In genomic region chr4:41448935-41449334, GRCh38 we compare ENCODE assay signal across 15 cellular contexts.
A peak's percentile ranks its signal among the peaks of the same experiment; 100 is the strongest.
DNase-seq lines count a peak whose midpoint lies in the region; ATAC-seq and TF ChIP-seq lines count a peak whose summit lies in the region.
"Had no signal": no experiment of that assay in that cellular context is flagged by ENCODE, and none has a peak within 500 bp of the region (broad histone marks: within the 10 kb centered on the region; RNA-seq: fewer than 3 reads in every experiment).

No MANE protein-coding gene starts in this region.

- H3K36me3 ChIP-seq in GM23248 (ENCODE audit: low read depth) (no peaks in the 10 kb centered on the region), RWPE2 (ENCODE audit: low read depth) (peaks cover 3% of the 10 kb centered on the region; the same call in 1 of the 2 replicates), hepatocyte (replicated peaks; ENCODE audit: insufficient read depth, low read depth) (no peaks in the 10 kb centered on the region)
- H3K36me3 ChIP-seq: stomach had no signal

- H2AFZ ChIP-seq in GM23248: no peak overlapping the region
- no peak overlapping the region for H2AFZ ChIP-seq in hepatocyte

- no peaks in the 10 kb centered on the region for H4K20me1 ChIP-seq in GM23248 (ENCODE audit: insufficient read depth)
- no peaks in the 10 kb centered on the region for H4K20me1 ChIP-seq in hepatocyte (ENCODE audit: insufficient read depth, poor library complexity, severe bottlenecking)

- H3K27me3 Mint-ChIP-seq in stimulated activated memory B cell treated with anti-CD40 and anti-IgM and Interleukin-4, amounts not matched to agents 10 μg/mL and 1 μg/mL and 100 μg/mL, for 72 hours: no peaks in the 10 kb centered on the region
- H3K27me3 Mint-ChIP-seq: CD4-positive, alpha-beta memory T cell had no signal

- H3K79me2 ChIP-seq in GM23248 (ENCODE audit: insufficient read depth) (no peaks in the 10 kb centered on the region), hepatocyte (no peaks in the 10 kb centered on the region)

- H3K27me3 ChIP-seq in GM23248 (replicated peaks; ENCODE audit: insufficient read depth) (no peaks in the 10 kb centered on the region), RWPE2 (ENCODE audit: insufficient read depth, poor library complexity, severe bottlenecking) (no peaks in the 10 kb centered on the region), hepatocyte (no peaks in the 10 kb centered on the region)
- H3K27me3 ChIP-seq: stomach had no signal

- H3K9me2 ChIP-seq in GM23248 (ENCODE audit: insufficient read depth) (no peaks in the 10 kb centered on the region), hepatocyte (replicated peaks; ENCODE audit: insufficient read depth) (no peaks in the 10 kb centered on the region)

- H3K4me3 Mint-ChIP-seq in stimulated activated memory B cell treated with anti-CD40 and anti-IgM and Interleukin-4, amounts not matched to agents 10 μg/mL and 1 μg/mL and 100 μg/mL, for 72 hours: no peak overlapping the region
- H3K4me3 Mint-ChIP-seq: CD4-positive, alpha-beta memory T cell; nephron had no signal

- H3K4me1 Mint-ChIP-seq in stimulated activated memory B cell treated with anti-CD40 and anti-IgM and Interleukin-4, amounts not matched to agents 10 μg/mL and 1 μg/mL and 100 μg/mL, for 72 hours: no peaks in the 10 kb centered on the region
- H3K4me1 Mint-ChIP-seq: CD4-positive, alpha-beta memory T cell had no signal

- no peaks in the 10 kb centered on the region for H3F3A ChIP-seq in GM23248 (ENCODE audit: insufficient read depth)

- H3K27ac ChIP-seq in GM23248 (no peak overlapping the region), RWPE2 (ENCODE audit: poor library complexity, severe bottlenecking) (no peak overlapping the region), hepatocyte (no peak overlapping the region)
- H3K27ac ChIP-seq: stomach had no signal

- H3K4me3 ChIP-seq in GM23248 (no peak overlapping the region), RWPE2 (ENCODE audit: severe bottlenecking) (no peak overlapping the region), hepatocyte (no peak overlapping the region)
- H3K4me3 ChIP-seq: stomach had no signal

- no peak for TF ChIP-seq CTCF in RWPE2 (IDR thresholded peaks at IDR 0.05; ENCODE audit: poor library complexity, severe bottlenecking)
- no peak for TF ChIP-seq CTCF in hepatocyte (IDR thresholded peaks at IDR 0.05; ENCODE audit: poor library complexity)

- no peak overlapping the region for H3K9ac ChIP-seq in GM23248

- no peaks in the 10 kb centered on the region for H3K9me3 Mint-ChIP-seq in stimulated activated memory B cell treated with anti-CD40 and anti-IgM and Interleukin-4, amounts not matched to agents 10 μg/mL and 1 μg/mL and 100 μg/mL, for 72 hours
- H3K9me3 Mint-ChIP-seq: nephron had no signal

- peak; percentile 55 for DNase-seq in GM23248
- DNase-seq in RWPE2 (ENCODE audit: low spot score): no peak
- peak; percentile 38 for DNase-seq in hepatocyte (ENCODE audit: low spot score)
- no peak for DNase-seq in AML-193 (lab: John Stamatoyannopoulos, UW)
- no peak for DNase-seq in islet precursor cell
- DNase-seq: CD4-positive, alpha-beta memory T cell; foreskin melanocyte; NCI-H1436; NCI-H446 treated with DMSO at 0.1 percent for 48 hours; stomach had no signal

- peak; percentile 73 for ATAC-seq in RWPE2 (ENCODE audit: low read depth)
- peak; percentile 47 for ATAC-seq in stimulated activated memory B cell treated with anti-CD40 and anti-IgM and Interleukin-4, amounts not matched to agents 10 μg/mL and 1 μg/mL and 100 μg/mL, for 72 hours
- no peak for ATAC-seq in GM21447 (IDR thresholded peaks at IDR 0.05; ENCODE audit: unreplicated experiment)
- ATAC-seq in GM19324 (IDR thresholded peaks at IDR 0.05; ENCODE audit: low FRiP score, unreplicated experiment): no peak
- ATAC-seq: Panc1 had no signal

- in situ Hi-C loops in GM23248 (cut with MboI): no loop called here

- WGBS in GM23248 (ENCODE audit: low coverage in 1 of 2, low lambda C conversion rate in 2 of 2, missing lambda C conversion rate in 2 of 2), 2 experiments: 25 to 33% methylated on average over 7 of the region's 7 CpGs
- 70% methylated on average over 7 of the region's 7 CpGs for WGBS in hepatocyte (ENCODE audit: low lambda C conversion rate, missing lambda C conversion rate)

- H3K4me2 ChIP-seq in GM23248 (ENCODE audit: unreplicated experiment) (no peak overlapping the region), hepatocyte (no peak overlapping the region)

- H3K9me3 ChIP-seq in GM23248 (ENCODE audit: low read depth) (no peaks in the 10 kb centered on the region), RWPE2 (ENCODE audit: severe bottlenecking) (no peaks in the 10 kb centered on the region), hepatocyte (ENCODE audit: low read depth) (no peaks in the 10 kb centered on the region)
- H3K9me3 ChIP-seq: stomach had no signal

- H3K36me3 Mint-ChIP-seq in stimulated activated memory B cell treated with anti-CD40 and anti-IgM and Interleukin-4, amounts not matched to agents 10 μg/mL and 1 μg/mL and 100 μg/mL, for 72 hours: no peaks in the 10 kb centered on the region
- H3K36me3 Mint-ChIP-seq: CD4-positive, alpha-beta memory T cell had no signal

- no peak overlapping the region for H3K27ac Mint-ChIP-seq in stimulated activated memory B cell treated with anti-CD40 and anti-IgM and Interleukin-4, amounts not matched to agents 10 μg/mL and 1 μg/mL and 100 μg/mL, for 72 hours
- H3K27ac Mint-ChIP-seq: CD4-positive, alpha-beta memory T cell; nephron had no signal

- H3K4me1 ChIP-seq in GM23248 (ENCODE audit: insufficient read depth) (no peaks in the 10 kb centered on the region), RWPE2 (ENCODE audit: insufficient read depth, poor library complexity, severe bottlenecking) (peaks cover 7% of the 10 kb centered on the region), hepatocyte (ENCODE audit: insufficient read depth) (no peaks in the 10 kb centered on the region)

Comparison
In these comparisons a context has a peak if more than half of its experiments do, and no peak if none do; other contexts are left out.
1. DNase-seq: peak in GM23248 (single experiment) and hepatocyte (single experiment); none in RWPE2 (single experiment), AML-193 (0 of 2) and islet precursor cell (single experiment).
2. ATAC-seq: peak in RWPE2 (single experiment) and stimulated activated memory B cell treated with anti-CD40 and anti-IgM and Interleukin-4, amounts not matched to agents 10 μg/mL and 1 μg/mL and 100 μg/mL, for 72 hours (single experiment); none in GM21447 (single experiment) and GM19324 (single experiment).